In the genomic region with DNA sequence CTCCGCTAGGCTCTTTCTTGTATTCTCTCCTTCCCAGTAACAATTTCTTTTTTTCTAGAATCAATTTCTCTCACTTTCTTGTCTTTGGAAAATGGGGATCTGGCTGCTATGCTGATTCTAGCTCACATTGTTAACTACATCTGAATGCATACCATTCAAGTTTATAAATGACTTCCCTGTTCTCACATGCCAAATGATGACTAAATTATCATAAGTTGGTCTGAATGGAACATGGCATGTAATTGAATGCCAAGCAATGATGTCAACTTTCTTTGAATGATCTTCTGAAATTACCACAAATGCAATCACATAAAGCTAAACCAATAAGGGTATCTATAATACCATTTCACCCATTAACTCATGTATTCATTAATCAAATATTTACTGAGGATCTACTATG, we compare ENCODE assay signal across 23 cellular contexts. TPM values are rescaled to one million over a fixed set of nuclear protein-coding genes. Genes with fewer than 3 reads are reported as not detected.
"Had no signal": no experiment of that assay in that cellular context is flagged by ENCODE, and none has a peak within 500 bp of the region (broad histone marks: within the 10 kb centered on the region; RNA-seq: fewer than 3 reads in every experiment).

No MANE protein-coding gene starts in this region.

- DNase-seq: cerebellar nuclear complex; heart right ventricle; left cardiac atrium; left ventricle myocardium inferior; lower lobe of right lung; nephron progenitor cell; posterior cingulate gyrus; right cardiac atrium; stimulated activated CD4-positive, alpha-beta T cell treated with anti-CD3 and anti-CD28 coated beads, Interleukin-4, amount 100 ng/mL, for 1 hour; stimulated activated CD8-positive, alpha-beta memory T cell treated with anti-CD3 and anti-CD28 coated beads, Interleukin-4, amount 100 ng/mL, for 48 hours; stimulated activated naive CD8-positive, alpha-beta T cell treated with anti-CD3 and anti-CD28 coated beads, Interleukin-15, Interleukin-2, amounts not matched to agents 100 U/mL and 50 U/mL, for 24 hours; testis; upper lobe of right lung had no signal

- H3K4me3 ChIP-seq: heart right ventricle, left ventricle myocardium inferior, lower lobe of right lung, smooth muscle cell, testis, tibial nerve, upper lobe of right lung, vagina had no signal

- H3K27ac Mint-ChIP-seq: dendritic cell treated with granulocyte-macrophage colony-stimulating factor and Interleukin-4, amounts not matched to agents 40 ng/mL and 50 ng/mL, for 4 days; memory B cell; mesothelial cell of epicardium; nephron progenitor cell; stimulated activated effector memory CD8-positive, alpha-beta T cell treated with anti-CD3 and anti-CD28 coated beads, Interleukin-12 subunit alpha, Interleukin-12 subunit beta, amount 100 ng/mL, for 72 hours had no signal

- H3K4me3 Mint-ChIP-seq: dendritic cell treated with granulocyte-macrophage colony-stimulating factor and Interleukin-4, amounts not matched to agents 40 ng/mL and 50 ng/mL, for 4 days; memory B cell; mesothelial cell of epicardium; nephron progenitor cell; stimulated activated effector memory CD8-positive, alpha-beta T cell treated with anti-CD3 and anti-CD28 coated beads, Interleukin-12 subunit alpha, Interleukin-12 subunit beta, amount 100 ng/mL, for 72 hours had no signal

- H3K36me3 Mint-ChIP-seq: mesothelial cell of epicardium had no signal

- FAIRE-seq: frontal cortex, keratinocyte had no signal

- H3K9me3 Mint-ChIP-seq: dendritic cell treated with granulocyte-macrophage colony-stimulating factor and Interleukin-4, amounts not matched to agents 40 ng/mL and 50 ng/mL, for 4 days; stimulated activated effector memory CD8-positive, alpha-beta T cell treated with anti-CD3 and anti-CD28 coated beads, Interleukin-12 subunit alpha, Interleukin-12 subunit beta, amount 100 ng/mL, for 72 hours had no signal

- H3K27me3 ChIP-seq: heart right ventricle, testis, upper lobe of right lung, vagina had no signal

- H3K27me3 Mint-ChIP-seq: memory B cell had no signal

- H3K36me3 ChIP-seq: heart right ventricle, left ventricle myocardium inferior, lower lobe of right lung, tibial nerve, upper lobe of right lung, vagina had no signal

- ATAC-seq: heart right ventricle; left cardiac atrium; lower lobe of right lung; right cardiac atrium; stimulated activated effector memory CD8-positive, alpha-beta T cell treated with anti-CD3 and anti-CD28 coated beads, Interleukin-12 subunit alpha, Interleukin-12 subunit beta, amount 100 ng/mL, for 72 hours; stimulated activated naive CD8-positive, alpha-beta T cell treated with anti-CD3 and anti-CD28 coated beads, Interleukin-15, Interleukin-2, amounts not matched to agents 100 U/mL and 50 U/mL, for 24 hours; upper lobe of right lung had no signal

RNA-seq across cellular contexts. Expression of a gene that starts 2.7 kb away (rescaled TPM):
- total RNA-seq: myocyte had no signal
